Comparison of ENCODE assay signal across 24 cellular contexts in genomic region chr10:93716771-93717170, GRCh38. TPM values are rescaled to one million over a fixed set of nuclear protein-coding genes. Genes with fewer than 3 reads are reported as not detected.
DNase-seq lines count a peak whose midpoint lies in the region; ATAC-seq, FAIRE-seq and TF ChIP-seq lines count a peak whose summit lies in the region.
"Had no signal": no experiment of that assay in that cellular context is flagged by ENCODE, and none has a peak within 500 bp of the region (broad histone marks: within the 10 kb centered on the region; RNA-seq: fewer than 3 reads in every experiment).

No MANE protein-coding gene starts in this region.

- H3K9me3 ChIP-seq in mammary epithelial cell (replicated peaks; ENCODE audit: insufficient read depth, low read length) (no peaks in the 10 kb centered on the region), breast epithelium (no peaks in the 10 kb centered on the region)
- H3K9me3 ChIP-seq: BLaER1 had no signal

- H3K4me3 Mint-ChIP-seq in stimulated activated memory B cell treated with anti-CD40 and anti-IgM and Interleukin-4, amounts not matched to agents 10 μg/mL and 1 μg/mL and 100 μg/mL, for 72 hours: no peak overlapping the region
- H3K4me3 Mint-ChIP-seq in activated T-cell treated with anti-CD3 and anti-CD28 coated beads, Interleukin-2, amount 50 U/mL, for 4 hours: no peak overlapping the region
- H3K4me3 Mint-ChIP-seq: CD14-positive monocyte; CD4-positive, alpha-beta memory T cell; IgD-negative memory B cell had no signal

- H3K4me1 Mint-ChIP-seq in stimulated activated memory B cell treated with anti-CD40 and anti-IgM and Interleukin-4, amounts not matched to agents 10 μg/mL and 1 μg/mL and 100 μg/mL, for 72 hours: peaks cover 46% of the 10 kb centered on the region
- no peaks in the 10 kb centered on the region for H3K4me1 Mint-ChIP-seq in activated T-cell treated with anti-CD3 and anti-CD28 coated beads, Interleukin-2, amount 50 U/mL, for 4 hours (ENCODE audit: low read depth)
- H3K4me1 Mint-ChIP-seq: CD4-positive, alpha-beta memory T cell had no signal

- H3K36me3 Mint-ChIP-seq in stimulated activated memory B cell treated with anti-CD40 and anti-IgM and Interleukin-4, amounts not matched to agents 10 μg/mL and 1 μg/mL and 100 μg/mL, for 72 hours: no peaks in the 10 kb centered on the region
- H3K36me3 Mint-ChIP-seq in activated T-cell treated with anti-CD3 and anti-CD28 coated beads, Interleukin-2, amount 50 U/mL, for 4 hours (ENCODE audit: insufficient read depth): no peaks in the 10 kb centered on the region
- H3K36me3 Mint-ChIP-seq: CD14-positive monocyte; CD4-positive, alpha-beta memory T cell had no signal

- H3K27me3 Mint-ChIP-seq in stimulated activated memory B cell treated with anti-CD40 and anti-IgM and Interleukin-4, amounts not matched to agents 10 μg/mL and 1 μg/mL and 100 μg/mL, for 72 hours: peaks cover 18% of the 10 kb centered on the region
- H3K27me3 Mint-ChIP-seq in activated T-cell treated with anti-CD3 and anti-CD28 coated beads, Interleukin-2, amount 50 U/mL, for 4 hours (ENCODE audit: low read depth): peaks cover 22% of the 10 kb centered on the region

- no peaks in the 10 kb centered on the region for H3K79me2 ChIP-seq in mammary epithelial cell (ENCODE audit: insufficient read depth, low read length)

- BruUV-seq in mammary epithelial cell (replicated peaks; lab: Mats Ljungman, UMichigan): no TSS peak

- TF ChIP-seq CTCF in mammary epithelial cell (conservative IDR thresholded peaks at IDR 0.05 in 1 of 2, IDR thresholded peaks at IDR 0.05 in 1 of 2; ENCODE audit: extremely low read depth in 1 of 2, insufficient read depth in 1 of 2, low read depth in 1 of 2, low read length in 2 of 2): no peak
- no peak for TF ChIP-seq CTCF in breast epithelium (IDR thresholded peaks at IDR 0.05)
- no peak for TF ChIP-seq CTCF in bronchial epithelial cell (IDR thresholded peaks at IDR 0.05; ENCODE audit: insufficient read depth, low read length, severe bottlenecking)

- H3K4me1 ChIP-seq in mammary epithelial cell (ENCODE audit: insufficient read depth, low read length) (peaks cover 12% of the 10 kb centered on the region), breast epithelium (no peaks in the 10 kb centered on the region)
- H3K4me1 ChIP-seq: BLaER1 had no signal

- no peak overlapping the region for H3K4me3 ChIP-seq in mammary epithelial cell (replicated peaks in 1 of 3; ENCODE audit: insufficient read depth in 1 of 3, low read depth in 2 of 3, low read length in 3 of 3)
- no peak overlapping the region for H3K4me3 ChIP-seq in breast epithelium
- H3K4me3 ChIP-seq in bronchial epithelial cell (ENCODE audit: low read depth, low read length): no peak overlapping the region
- H3K4me3 ChIP-seq: BLaER1 had no signal

- TF ChIP-seq POLR2A in breast epithelium (IDR thresholded peaks at IDR 0.05): no peak

- no peaks in the 10 kb centered on the region for H4K20me1 ChIP-seq in mammary epithelial cell (ENCODE audit: insufficient read depth, low read length)
- H4K20me1 ChIP-seq: BLaER1 had no signal

- H3K36me3 ChIP-seq in mammary epithelial cell (ENCODE audit: insufficient read depth, low read length): no peaks in the 10 kb centered on the region
- H3K36me3 ChIP-seq in breast epithelium: no peaks in the 10 kb centered on the region
- no peaks in the 10 kb centered on the region for H3K36me3 ChIP-seq in bronchial epithelial cell (ENCODE audit: control insufficient read depth, insufficient read depth, low read length)
- H3K36me3 ChIP-seq: BLaER1 had no signal

- FAIRE-seq in bronchial epithelial cell (lab: Jason Lieb, UNC): no peak
- FAIRE-seq: H54, HepG2 had no signal

- no peak overlapping the region for H2AFZ ChIP-seq in mammary epithelial cell (ENCODE audit: low read depth, low read length)

- peak overlapping the region; percentile 38 for H3K27ac Mint-ChIP-seq in stimulated activated memory B cell treated with anti-CD40 and anti-IgM and Interleukin-4, amounts not matched to agents 10 μg/mL and 1 μg/mL and 100 μg/mL, for 72 hours
- H3K27ac Mint-ChIP-seq: CD14-positive monocyte; CD4-positive, alpha-beta memory T cell; IgD-negative memory B cell had no signal

- intact Hi-C loops in mammary epithelial cell (cut with micrococcal nuclease) (no loop called here), breast epithelium (cut with DNase I; ENCODE audit: low total_unique reads) (no loop called here)

- dilution Hi-C loops in mammary epithelial cell (cut with HindIII; ENCODE audit: low sequenced_read_pairs): no loop called here

- no peak overlapping the region for H3K4me2 ChIP-seq in mammary epithelial cell (ENCODE audit: insufficient read depth, low read depth, low read length)
- H3K4me2 ChIP-seq: BLaER1 had no signal

- H3K9me3 Mint-ChIP-seq in stimulated activated memory B cell treated with anti-CD40 and anti-IgM and Interleukin-4, amounts not matched to agents 10 μg/mL and 1 μg/mL and 100 μg/mL, for 72 hours: no peaks in the 10 kb centered on the region
- H3K9me3 Mint-ChIP-seq in activated T-cell treated with anti-CD3 and anti-CD28 coated beads, Interleukin-2, amount 50 U/mL, for 4 hours: no peaks in the 10 kb centered on the region
- H3K9me3 Mint-ChIP-seq: CD4-positive, alpha-beta memory T cell; IgD-negative memory B cell had no signal

- CTCF ChIA-PET in mammary epithelial cell (lab: Charles Lee; ENCODE audit: low non-redundant PET): no interaction called here

- 13% methylated on average over 1 of the region's 1 CpG for WGBS in mammary epithelial cell (ENCODE audit: low coverage, missing lambda C conversion rate)

- no peaks in the 10 kb centered on the region for H3K27me3 ChIP-seq in mammary epithelial cell (ENCODE audit: insufficient read depth, low read length)
- H3K27me3 ChIP-seq in breast epithelium: no peaks in the 10 kb centered on the region
- H3K27me3 ChIP-seq in bronchial epithelial cell (ENCODE audit: control insufficient read depth, insufficient read depth, low read length): no peaks in the 10 kb centered on the region
- H3K27me3 ChIP-seq: BLaER1 had no signal

- ATAC-seq in HG02610 (IDR thresholded peaks at IDR 0.05; ENCODE audit: unreplicated experiment) (peak; percentile 26), GM21360 (IDR thresholded peaks at IDR 0.05; ENCODE audit: unreplicated experiment) (no peak)
- ATAC-seq in stimulated activated memory B cell treated with anti-CD40 and anti-IgM and Interleukin-4, amounts not matched to agents 10 μg/mL and 1 μg/mL and 100 μg/mL, for 72 hours: no peak
- no peak for ATAC-seq in activated T-cell treated with anti-CD3 and anti-CD28 coated beads, Interleukin-2, amount 50 U/mL, for 4 hours
- ATAC-seq: HepG2 had no signal

- no peak overlapping the region for H3K9ac ChIP-seq in mammary epithelial cell (ENCODE audit: insufficient read depth, low read length)
- H3K9ac ChIP-seq: BLaER1 had no signal

- H3K27ac ChIP-seq in mammary epithelial cell (ENCODE audit: insufficient read depth, low read depth, low read length): no peak overlapping the region
- no peak overlapping the region for H3K27ac ChIP-seq in breast epithelium
- H3K27ac ChIP-seq: 22Rv1, BLaER1 had no signal

- in situ Hi-C loops in mammary epithelial cell (cut with MboI; ENCODE audit: low sequenced_read_pairs in 2 of 2): no loop called here

- peak; percentile 51 for DNase-seq in mammary epithelial cell
- no peak for DNase-seq in breast epithelium (ENCODE audit: low spot score in 2 of 2)
- peak; percentile 39 for DNase-seq in bronchial epithelial cell (ENCODE audit: low read depth)
- no peak for DNase-seq in COLO668 (lab: John Stamatoyannopoulos, UW; ENCODE audit: unreplicated experiment)
- no peak for DNase-seq in activated T-cell treated with anti-CD3 and anti-CD28 coated beads, Interleukin-2, amount 50 U/mL, for 4 hours
- DNase-seq: CD4-positive, alpha-beta memory T cell; DMS 273 treated with DMSO at 0.1 percent for 48 hours; DMS53; DND-41; EL; HCEC 1CT; Kasumi-1; KG1 had no signal

RNA-seq across cellular contexts. Expression of gene FRA10AC1, which starts 14.4 kb away (rescaled TPM):
- total RNA-seq in mammary epithelial cell: 10 to 100 TPM; 10.8 to 15.9 TPM
- polyA plus RNA-seq in mammary epithelial cell: 1.9 TPM
- polyA minus RNA-seq in mammary epithelial cell: 0.83 TPM
- total RNA-seq in breast epithelium: 10 to 100 TPM; 18.2 to 32.8 (median 24.3) TPM
- 4.7 and 7.2 TPM in 2 replicates for total RNA-seq in bronchial epithelial cell
- 10 to 100 TPM; 10.1 to 11.1 (median 10.1) TPM for total RNA-seq in activated T-cell treated with anti-CD3 and anti-CD28 coated beads, Interleukin-2, amount 50 U/mL, for 4 hours

RNA-seq across cellular contexts. Expression of gene LGI1, which starts 41.0 kb away (rescaled TPM):
- not detected for total RNA-seq in mammary epithelial cell
- not detected for polyA plus RNA-seq in mammary epithelial cell
- not detected for polyA minus RNA-seq in mammary epithelial cell
- total RNA-seq in breast epithelium: under 1 TPM in 2 of 3 donors, not detected in 1; 0.15 to 0.48 TPM
- total RNA-seq in bronchial epithelial cell: not detected in 2 replicates
- not detected for total RNA-seq in activated T-cell treated with anti-CD3 and anti-CD28 coated beads, Interleukin-2, amount 50 U/mL, for 4 hours
- total RNA-seq: A673; CD4-positive, alpha-beta memory T cell; HepG2 had no signal
- polyA plus RNA-seq: AG04450; CD14-positive monocyte; CD4-positive, alpha-beta memory T cell; HepG2; IgD-negative memory B cell had no signal

Comparison
In these comparisons a context has a peak if more than half of its experiments do, and no peak if none do; other contexts are left out.
1. DNase-seq: peak in mammary epithelial cell (single experiment) and bronchial epithelial cell (single experiment); none in breast epithelium (0 of 2), COLO668 (single experiment) and activated T-cell treated with anti-CD3 and anti-CD28 coated beads, Interleukin-2, amount 50 U/mL, for 4 hours (single experiment).